17 cellular contexts compared by ENCODE assay signal in the genomic region with DNA sequence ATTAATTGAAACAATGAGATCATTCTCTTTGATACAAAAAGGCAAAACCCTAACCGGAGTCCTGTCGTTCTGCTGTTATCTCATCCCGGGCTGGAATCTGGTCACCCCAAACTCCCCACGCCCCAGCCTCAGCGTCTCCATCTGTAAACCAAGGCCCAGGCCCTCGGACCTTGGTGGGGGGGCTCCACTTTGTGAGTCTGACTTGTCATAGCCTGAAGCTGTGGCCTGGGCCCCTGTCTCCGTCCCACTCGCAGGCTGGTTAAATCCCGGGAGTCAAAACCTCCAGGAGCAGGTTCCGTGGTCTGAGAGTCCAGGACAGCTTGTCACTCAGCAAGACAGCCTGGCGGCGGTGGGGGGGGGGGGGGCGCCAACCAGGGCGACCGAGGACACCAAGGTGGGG. TPM values are rescaled to one million over a fixed set of nuclear protein-coding genes. Genes with fewer than 3 reads are reported as not detected.
DNase-seq lines count a peak whose midpoint lies in the region; ATAC-seq and TF ChIP-seq lines count a peak whose summit lies in the region.
"Had no signal": no experiment of that assay in that cellular context is flagged by ENCODE, and none has a peak within 500 bp of the region (broad histone marks: within the 10 kb centered on the region; RNA-seq: fewer than 3 reads in every experiment).

No MANE protein-coding gene starts in this region.

- no peak overlapping the region for H2AFZ ChIP-seq in neural progenitor cell (replicated peaks)

- ATAC-seq in activated T-cell treated with anti-CD3 and anti-CD28 coated beads, Interleukin-2, amount 50 U/mL, for 72 hours (replicated peaks in 1 of 2): no peak
- no peak for ATAC-seq in HG02588 (IDR thresholded peaks at IDR 0.05; ENCODE audit: unreplicated experiment)
- no peak for ATAC-seq in sciatic nerve
- no peak for ATAC-seq in GM21825 (IDR thresholded peaks at IDR 0.05; ENCODE audit: unreplicated experiment)
- ATAC-seq: CD8-positive, alpha-beta T cell had no signal

- H3K27me3 Mint-ChIP-seq in activated T-cell treated with anti-CD3 and anti-CD28 coated beads, Interleukin-2, amount 50 U/mL, for 72 hours (ENCODE audit: low read depth): no peaks in the 10 kb centered on the region
- peaks cover 2% of the 10 kb centered on the region for H3K27me3 Mint-ChIP-seq in brain
- H3K27me3 Mint-ChIP-seq in neural progenitor cell (ENCODE audit: insufficient read depth, low read depth): peaks cover 11% of the 10 kb centered on the region

- H3F3A ChIP-seq in neural progenitor cell (ENCODE audit: low read depth): peaks cover 23% of the 10 kb centered on the region

- H3K4me3 ChIP-seq in HUES6 (ENCODE audit: low read depth, low read length) (no peak overlapping the region), neural progenitor cell (no peak overlapping the region)

- intact Hi-C loops in sciatic nerve (cut with DNase I): no loop called here

- peak overlapping the region; percentile 75 for H3K27ac Mint-ChIP-seq in activated T-cell treated with anti-CD3 and anti-CD28 coated beads, Interleukin-2, amount 50 U/mL, for 72 hours
- peak overlapping the region in 3 of 5 experiments; percentile 41 to 69 (median 48) for H3K27ac Mint-ChIP-seq in brain
- peak overlapping the region; percentile 17 for H3K27ac Mint-ChIP-seq in neural progenitor cell
- H3K27ac Mint-ChIP-seq: CD8-positive, alpha-beta T cell had no signal

- H3K9me3 Mint-ChIP-seq in activated T-cell treated with anti-CD3 and anti-CD28 coated beads, Interleukin-2, amount 50 U/mL, for 72 hours: peaks cover 0 to 12% of the 10 kb centered on the region in 2 donors
- peaks cover 0 to 16% (median 15%) of the 10 kb centered on the region in 5 experiments for H3K9me3 Mint-ChIP-seq in brain
- H3K9me3 Mint-ChIP-seq in neural progenitor cell: peaks cover 15% of the 10 kb centered on the region

- H3K4me2 ChIP-seq in neural progenitor cell: no peak overlapping the region
- H3K4me2 ChIP-seq: KMS-11 had no signal

- peaks cover 13% of the 10 kb centered on the region for H3K4me1 Mint-ChIP-seq in activated T-cell treated with anti-CD3 and anti-CD28 coated beads, Interleukin-2, amount 50 U/mL, for 72 hours (ENCODE audit: low read depth)
- H3K4me1 Mint-ChIP-seq in brain (peaks cover 47% of the 10 kb centered on the region), neural progenitor cell (peaks cover 34% of the 10 kb centered on the region)

- H3K9me3 ChIP-seq in HUES6 (ENCODE audit: control insufficient read depth, insufficient read depth, low read depth, low read length) (peaks cover 27% of the 10 kb centered on the region), neural progenitor cell (ENCODE audit: low read depth) (no peaks in the 10 kb centered on the region)

- H3K4me1 ChIP-seq in HUES6 (ENCODE audit: control insufficient read depth, insufficient read depth, low read length) (peaks cover 45% of the 10 kb centered on the region), neural progenitor cell (peaks cover 46% of the 10 kb centered on the region)

- H3K9ac ChIP-seq in HUES6 (ENCODE audit: low read length) (peak overlapping the region; percentile 50), neural progenitor cell (no peak overlapping the region)
- H3K9ac ChIP-seq: KMS-11 had no signal

- no peak overlapping the region for H3K4me3 Mint-ChIP-seq in activated T-cell treated with anti-CD3 and anti-CD28 coated beads, Interleukin-2, amount 50 U/mL, for 72 hours
- H3K4me3 Mint-ChIP-seq in brain (no peak overlapping the region), neural progenitor cell (no peak overlapping the region)
- H3K4me3 Mint-ChIP-seq: CD8-positive, alpha-beta T cell; H9 had no signal

- H3K36me3 Mint-ChIP-seq in activated T-cell treated with anti-CD3 and anti-CD28 coated beads, Interleukin-2, amount 50 U/mL, for 72 hours (ENCODE audit: insufficient read depth in 2 of 2): peaks cover 2 to 14% of the 10 kb centered on the region in 2 donors
- H3K36me3 Mint-ChIP-seq in brain: peaks cover 5% of the 10 kb centered on the region
- no peaks in the 10 kb centered on the region for H3K36me3 Mint-ChIP-seq in neural progenitor cell
- H3K36me3 Mint-ChIP-seq: CD8-positive, alpha-beta T cell had no signal

- H3K27me3 ChIP-seq in HUES6 (ENCODE audit: control insufficient read depth, insufficient read depth, low read length) (no peaks in the 10 kb centered on the region), neural progenitor cell (no peaks in the 10 kb centered on the region)

- peaks cover 13% of the 10 kb centered on the region for H4K20me1 ChIP-seq in neural progenitor cell (ENCODE audit: low read depth)

- no peak for DNase-seq in activated T-cell treated with anti-CD3 and anti-CD28 coated beads, Interleukin-2, amount 50 U/mL, for 72 hours
- DNase-seq in activated T-cell treated with anti-CD3 and anti-CD28 coated beads, Interleukin-2, amount 50 U/mL, for 48 hours: no peak
- no peak for DNase-seq in neural progenitor cell (ENCODE audit: low spot score)
- DNase-seq in sciatic nerve (ENCODE audit: low spot score): no peak
- DNase-seq: 8988T, AML-193, Calu3, DMS79 treated with DMSO at 0.1 percent for 48 hours, GF-D8, GOT3, H9 had no signal

- H3K36me3 ChIP-seq in HUES6 (ENCODE audit: control insufficient read depth, insufficient read depth, low read length) (no peaks in the 10 kb centered on the region), neural progenitor cell (no peaks in the 10 kb centered on the region)

- H3K27ac ChIP-seq in HUES6 (ENCODE audit: low read depth, low read length) (no peak overlapping the region), neural progenitor cell (no peak overlapping the region)
- H3K27ac ChIP-seq: KMS-11 had no signal

- H3K79me2 ChIP-seq in neural progenitor cell (ENCODE audit: low read depth): no peaks in the 10 kb centered on the region

- TF ChIP-seq CTCF in brain (conservative IDR thresholded peaks at IDR 0.05): no peak
- no peak for TF ChIP-seq CTCF in neural progenitor cell (IDR thresholded peaks at IDR 0.05)

RNA-seq across cellular contexts. Expression of a gene that starts 50.0 kb away (rescaled TPM):
- 100 to 1,000 TPM; 463 to 508 TPM for total RNA-seq in activated T-cell treated with anti-CD3 and anti-CD28 coated beads, Interleukin-2, amount 50 U/mL, for 72 hours
- 101 TPM for polyA plus RNA-seq in brain (ENCODE audit: insufficient read depth, low read depth, low replicate concordance)
- total RNA-seq in neural progenitor cell (ENCODE audit: low replicate concordance): 2.8 and 8.8 TPM in 2 replicates
- 11.5 TPM for total RNA-seq in sciatic nerve

RNA-seq across cellular contexts. Expression of a gene that starts 53.5 kb away (rescaled TPM):
- total RNA-seq in activated T-cell treated with anti-CD3 and anti-CD28 coated beads, Interleukin-2, amount 50 U/mL, for 72 hours: 100 to 1,000 TPM in 1 of 2 donors, 10 to 100 TPM in 1; 85.5 to 108 TPM
- polyA plus RNA-seq in brain (ENCODE audit: insufficient read depth, low read depth, low replicate concordance): 18.9 TPM
- total RNA-seq in neural progenitor cell (ENCODE audit: low replicate concordance) (19.2 and 30.5 TPM in 2 replicates), sciatic nerve (41.5 TPM)

Comparison
In these comparisons a context has a peak if more than half of its experiments do, and no peak if none do; other contexts are left out.
1. H3K27ac Mint-ChIP-seq: peak in every context shown above with its lines; median percentile 75 in activated T-cell treated with anti-CD3 and anti-CD28 coated beads, Interleukin-2, amount 50 U/mL, for 72 hours; 48 in brain; 17 in neural progenitor cell.
2. RNA of a gene that starts 50.0 kb away (total RNA-seq): 463 to 508 TPM in activated T-cell treated with anti-CD3 and anti-CD28 coated beads, Interleukin-2, amount 50 U/mL, for 72 hours; 11.5 TPM in sciatic nerve (single experiment) and 2.8 to 8.8 TPM in neural progenitor cell; every median in the first group is over 10 times any median in the second.